16 cellular contexts compared by ENCODE assay signal in genomic region chr4:151990201-151990600, GRCh38.
DNase-seq lines count a peak whose midpoint lies in the region; ATAC-seq, FAIRE-seq and TF ChIP-seq lines count a peak whose summit lies in the region.
"Had no signal": no experiment of that assay in that cellular context is flagged by ENCODE, and none has a peak within 500 bp of the region (broad histone marks: within the 10 kb centered on the region; RNA-seq: fewer than 3 reads in every experiment).

No MANE protein-coding gene starts in this region.

- ATAC-seq in thoracic aorta (ENCODE audit: insufficient number of reproducible peaks, low FRiP score, low read depth), result no peak
- ATAC-seq: esophagus mucosa had no signal

- TF ChIP-seq CTCF in thoracic aorta (IDR thresholded peaks at IDR 0.05), result no peak

- peaks cover 51% of the 10 kb centered on the region for H3K4me1 Mint-ChIP-seq in activated CD4-positive, alpha-beta T cell treated with anti-CD3 and anti-CD28 coated beads, Interleukin-2, amount 10 ng/mL, durations not matched to agents 7 days and 5 days
- H3K4me1 Mint-ChIP-seq in activated CD4-positive, alpha-beta T cell treated with anti-CD3 and anti-CD28 coated beads, Interleukin-2, amount 10 ng/mL, durations not matched to agents 24 days and 14 days, result peaks cover 35% of the 10 kb centered on the region

- no peak for FAIRE-seq in RCC 7860 (lab: Jason Lieb, UNC)
- FAIRE-seq: A204.1, G401.6 had no signal

- H3K4me3 Mint-ChIP-seq in activated CD4-positive, alpha-beta T cell treated with anti-CD3 and anti-CD28 coated beads, Interleukin-2, amount 10 ng/mL, durations not matched to agents 7 days and 5 days, result no peak overlapping the region
- H3K4me3 Mint-ChIP-seq in activated CD4-positive, alpha-beta T cell treated with anti-CD3 and anti-CD28 coated beads, Interleukin-2, amount 10 ng/mL, durations not matched to agents 24 days and 14 days, result no peak overlapping the region

- CTCF ChIA-PET in activated CD4-positive, alpha-beta T cell treated with anti-CD3 and anti-CD28 coated beads, Interleukin-2, amount 10 ng/mL, durations not matched to agents 7 days and 5 days (lab: Charles Lee), result no interaction called here

- peaks cover 32% of the 10 kb centered on the region for H3K9me3 Mint-ChIP-seq in activated CD4-positive, alpha-beta T cell treated with anti-CD3 and anti-CD28 coated beads, Interleukin-2, amount 10 ng/mL, durations not matched to agents 7 days and 5 days
- H3K9me3 Mint-ChIP-seq in activated CD4-positive, alpha-beta T cell treated with anti-CD3 and anti-CD28 coated beads, Interleukin-2, amount 10 ng/mL, durations not matched to agents 24 days and 14 days, result peaks cover 14% of the 10 kb centered on the region

- H3K4me3 ChIP-seq in thoracic aorta, result no peak overlapping the region
- H3K4me3 ChIP-seq: transverse colon had no signal

- H3K27me3 Mint-ChIP-seq in activated CD4-positive, alpha-beta T cell treated with anti-CD3 and anti-CD28 coated beads, Interleukin-2, amount 10 ng/mL, durations not matched to agents 7 days and 5 days, result no peaks in the 10 kb centered on the region
- no peaks in the 10 kb centered on the region for H3K27me3 Mint-ChIP-seq in activated CD4-positive, alpha-beta T cell treated with anti-CD3 and anti-CD28 coated beads, Interleukin-2, amount 10 ng/mL, durations not matched to agents 24 days and 14 days

- intact Hi-C loops in activated CD4-positive, alpha-beta T cell treated with anti-CD3 and anti-CD28 coated beads, Interleukin-2, amount 10 ng/mL, durations not matched to agents 24 days and 14 days (cut with micrococcal nuclease), result no loop called here

- peak overlapping the region; percentile 90 for H3K27ac Mint-ChIP-seq in activated CD4-positive, alpha-beta T cell treated with anti-CD3 and anti-CD28 coated beads, Interleukin-2, amount 10 ng/mL, durations not matched to agents 7 days and 5 days
- no peak overlapping the region for H3K27ac Mint-ChIP-seq in activated CD4-positive, alpha-beta T cell treated with anti-CD3 and anti-CD28 coated beads, Interleukin-2, amount 10 ng/mL, durations not matched to agents 24 days and 14 days

- no peaks in the 10 kb centered on the region for H3K9me3 ChIP-seq in thoracic aorta
- H3K9me3 ChIP-seq: transverse colon had no signal

- POLR2A ChIA-PET in activated CD4-positive, alpha-beta T cell treated with anti-CD3 and anti-CD28 coated beads, Interleukin-2, amount 10 ng/mL, durations not matched to agents 7 days and 5 days (lab: Charles Lee), result no interaction called here

- H3K27ac ChIP-seq in thoracic aorta, result peak overlapping the region; percentile 62 to 68

- no peaks in the 10 kb centered on the region for H3K27me3 ChIP-seq in thoracic aorta (replicated peaks; ENCODE audit: insufficient read depth)
- H3K27me3 ChIP-seq: transverse colon had no signal

- H3K36me3 ChIP-seq in thoracic aorta, result no peaks in the 10 kb centered on the region
- H3K36me3 ChIP-seq: transverse colon had no signal

- peaks cover 19% of the 10 kb centered on the region for H3K36me3 Mint-ChIP-seq in activated CD4-positive, alpha-beta T cell treated with anti-CD3 and anti-CD28 coated beads, Interleukin-2, amount 10 ng/mL, durations not matched to agents 7 days and 5 days (ENCODE audit: low read depth)
- no peaks in the 10 kb centered on the region for H3K36me3 Mint-ChIP-seq in activated CD4-positive, alpha-beta T cell treated with anti-CD3 and anti-CD28 coated beads, Interleukin-2, amount 10 ng/mL, durations not matched to agents 24 days and 14 days (ENCODE audit: low read depth)

- DNase-seq in activated CD4-positive, alpha-beta T cell treated with anti-CD3 and anti-CD28 coated beads, Interleukin-2, amount 10 ng/mL, durations not matched to agents 7 days and 5 days, result no peak
- no peak for DNase-seq in activated CD4-positive, alpha-beta T cell treated with anti-CD3 and anti-CD28 coated beads, Interleukin-2, amount 10 ng/mL, durations not matched to agents 24 days and 14 days
- peak; percentile 62 for DNase-seq in RCC 7860 (ENCODE audit: low spot score)
- DNase-seq in fibroblast of peridontal ligament (ENCODE audit: extremely low read depth), result peak; percentile 40
- DNase-seq in thoracic aorta (ENCODE audit: low spot score), result no peak
- DNase-seq in foreskin melanocyte, result no peak
- no peak for DNase-seq in midbrain (lab: John Stamatoyannopoulos, UW)
- DNase-seq in stimulated activated CD4-positive, alpha-beta T cell treated with anti-CD3 and anti-CD28 coated beads, Interleukin-2, amount 100 ng/mL, for 48 hours, result no peak
- DNase-seq: central memory CD4-positive, alpha-beta T cell; NCI-H1436 treated with DMSO at 0.1 percent for 48 hours; NCI-H82; right cardiac atrium; transverse colon had no signal

- peaks cover 0 to 28% of the 10 kb centered on the region in 2 donors for H3K4me1 ChIP-seq in thoracic aorta (ENCODE audit: control insufficient read depth in 1 of 2, low read depth in 2 of 2)

Comparison
In these comparisons a context has a peak if more than half of its experiments do, and no peak if none do; other contexts are left out.
1. DNase-seq: peak in RCC 7860 (single experiment) and fibroblast of peridontal ligament (single experiment); none in activated CD4-positive, alpha-beta T cell treated with anti-CD3 and anti-CD28 coated beads, Interleukin-2, amount 10 ng/mL, durations not matched to agents 7 days and 5 days (single experiment), activated CD4-positive, alpha-beta T cell treated with anti-CD3 and anti-CD28 coated beads, Interleukin-2, amount 10 ng/mL, durations not matched to agents 24 days and 14 days (single experiment), thoracic aorta (single experiment), foreskin melanocyte (single experiment), midbrain (single experiment) and stimulated activated CD4-positive, alpha-beta T cell treated with anti-CD3 and anti-CD28 coated beads, Interleukin-2, amount 100 ng/mL, for 48 hours (0 of 2).